ENCODE assay signal across 9 cellular contexts in genomic region chr10:6136215-6137201, GRCh38. TPM values are rescaled to one million over a fixed set of nuclear protein-coding genes. Genes with fewer than 3 reads are reported as not detected.
DNase-seq lines count a peak whose midpoint lies in the region; ATAC-seq and TF ChIP-seq lines count a peak whose summit lies in the region.
"Had no signal": no experiment of that assay in that cellular context is flagged by ENCODE, and none has a peak within 500 bp of the region (broad histone marks: within the 10 kb centered on the region; RNA-seq: fewer than 3 reads in every experiment).

No MANE protein-coding gene starts in this region.

- no peak for TF ChIP-seq CTCF in sigmoid colon (IDR thresholded peaks at IDR 0.05)

- H3K27me3 ChIP-seq in sigmoid colon, result peaks cover 0 to 47% (median 0%) of the 10 kb centered on the region in 3 donors

- no peak for TF ChIP-seq POLR2A in sigmoid colon (IDR thresholded peaks at IDR 0.05)

- no peaks in the 10 kb centered on the region for H3K36me3 Mint-ChIP-seq in activated T-helper 2 cell treated with anti-CD3 and anti-CD28 coated beads, Interferon-gamma antibody, Interleukin-2, Interleukin-4, amounts not matched to agents 10 μg/mL and 5 μg/mL and 100 μg/mL, durations not matched to agents 14 hours and 24 hours and 36 hours (ENCODE audit: low read depth)

- H3K27ac ChIP-seq in sigmoid colon, result no peak overlapping the region
- H3K27ac ChIP-seq: BLaER1 treated with 17β-estradiol and CSF1 and Interleukin-3, amounts not matched to agents 10 nM and 100 nM had no signal

- ATAC-seq in HG03196 (IDR thresholded peaks at IDR 0.05; ENCODE audit: unreplicated experiment), result peak; percentile 44

- no peak for TF ChIP-seq EP300 in sigmoid colon (IDR thresholded peaks at IDR 0.05)

- H3K27ac Mint-ChIP-seq in activated T-helper 2 cell treated with anti-CD3 and anti-CD28 coated beads, Interferon-gamma antibody, Interleukin-2, Interleukin-4, amounts not matched to agents 10 μg/mL and 5 μg/mL and 100 μg/mL, durations not matched to agents 14 hours and 24 hours and 36 hours, result peak overlapping the region; percentile 84

- intact Hi-C loops in activated T-helper 2 cell treated with anti-CD3 and anti-CD28 coated beads, Interferon-gamma antibody, Interleukin-2, Interleukin-4, amounts not matched to agents 10 μg/mL and 5 μg/mL and 100 μg/mL, durations not matched to agents 14 hours and 24 hours and 36 hours (cut with micrococcal nuclease), result loop anchor here (10.0 kb wide), 1 partner anchor 368 kb away; no protein-coding TSS in a partner anchor
- intact Hi-C loops in sigmoid colon (cut with DNase I), result no loop called here

- H3K27me3 Mint-ChIP-seq in activated T-helper 2 cell treated with anti-CD3 and anti-CD28 coated beads, Interferon-gamma antibody, Interleukin-2, Interleukin-4, amounts not matched to agents 10 μg/mL and 5 μg/mL and 100 μg/mL, durations not matched to agents 14 hours and 24 hours and 36 hours (ENCODE audit: low read depth), result peaks cover 11% of the 10 kb centered on the region

- 64 to 67% methylated on average over 20 of the region's 20 CpGs for WGBS in sigmoid colon, 2 donors

- DNase-seq in activated CD8-positive, alpha-beta memory T cell treated with anti-CD3 and anti-CD28 coated beads for 24 hours, result peak; percentile 84
- DNase-seq in activated CD8-positive, alpha-beta memory T cell treated with anti-CD3 and anti-CD28 coated beads, Interleukin-2, amount 50 U/mL, for 4 hours, result no peak
- peak; percentile 32 for DNase-seq in activated T-helper 2 cell treated with anti-CD3 and anti-CD28 coated beads, Interferon-gamma antibody, Interleukin-2, Interleukin-4, amounts not matched to agents 10 μg/mL and 5 μg/mL and 100 μg/mL, durations not matched to agents 14 hours and 24 hours and 36 hours (ENCODE audit: low spot score)
- peak; percentile 48 for DNase-seq in sigmoid colon
- no peak for DNase-seq in NCI-H2107 treated with DMSO at 0.1 percent for 48 hours (lab: John Stamatoyannopoulos, UW; ENCODE audit: unreplicated experiment)
- no peak for DNase-seq in occipital lobe (lab: John Stamatoyannopoulos, UW)
- no peak for DNase-seq in HuH-7 (ENCODE audit: low spot score)

- no peaks in the 10 kb centered on the region for H3K9me3 Mint-ChIP-seq in activated T-helper 2 cell treated with anti-CD3 and anti-CD28 coated beads, Interferon-gamma antibody, Interleukin-2, Interleukin-4, amounts not matched to agents 10 μg/mL and 5 μg/mL and 100 μg/mL, durations not matched to agents 14 hours and 24 hours and 36 hours

- H3K4me1 ChIP-seq in sigmoid colon, result no peaks in the 10 kb centered on the region

- H3K9me3 ChIP-seq in sigmoid colon, result no peaks in the 10 kb centered on the region
- H3K9me3 ChIP-seq: BLaER1 treated with 17β-estradiol and CSF1 and Interleukin-3, amounts not matched to agents 10 nM and 100 nM had no signal

- peak overlapping the region; percentile 38 for H3K4me3 Mint-ChIP-seq in activated T-helper 2 cell treated with anti-CD3 and anti-CD28 coated beads, Interferon-gamma antibody, Interleukin-2, Interleukin-4, amounts not matched to agents 10 μg/mL and 5 μg/mL and 100 μg/mL, durations not matched to agents 14 hours and 24 hours and 36 hours (ENCODE audit: low read depth)

- no peak overlapping the region for H3K4me3 ChIP-seq in sigmoid colon
- H3K4me3 ChIP-seq: BLaER1 treated with 17β-estradiol and CSF1 and Interleukin-3, amounts not matched to agents 10 nM and 100 nM had no signal

- H3K4me1 Mint-ChIP-seq in activated T-helper 2 cell treated with anti-CD3 and anti-CD28 coated beads, Interferon-gamma antibody, Interleukin-2, Interleukin-4, amounts not matched to agents 10 μg/mL and 5 μg/mL and 100 μg/mL, durations not matched to agents 14 hours and 24 hours and 36 hours (ENCODE audit: low read depth), result peaks cover 55% of the 10 kb centered on the region

- H3K36me3 ChIP-seq in sigmoid colon, result no peaks in the 10 kb centered on the region
- H3K36me3 ChIP-seq: BLaER1 treated with 17β-estradiol and CSF1 and Interleukin-3, amounts not matched to agents 10 nM and 100 nM had no signal

RNA-seq across cellular contexts. Expression of gene RBM17, which starts 47.7 kb away (rescaled TPM):
- 257 and 266 TPM in 2 replicates for total RNA-seq in activated T-helper 2 cell treated with anti-CD3 and anti-CD28 coated beads, Interferon-gamma antibody, Interleukin-2, Interleukin-4, amounts not matched to agents 10 μg/mL and 5 μg/mL and 100 μg/mL, durations not matched to agents 14 hours and 24 hours and 36 hours
- 10 to 100 TPM; 50.8 to 63.1 (median 54.8) TPM for total RNA-seq in sigmoid colon
- polyA plus RNA-seq in sigmoid colon, result 10 to 100 TPM; 32.8 to 74.2 (median 40.2) TPM
- total RNA-seq in occipital lobe, result 38.2 TPM

Comparison
In these comparisons a context has a peak if more than half of its experiments do, and no peak if none do; other contexts are left out.
1. DNase-seq: peak in activated CD8-positive, alpha-beta memory T cell treated with anti-CD3 and anti-CD28 coated beads for 24 hours (single experiment), activated T-helper 2 cell treated with anti-CD3 and anti-CD28 coated beads, Interferon-gamma antibody, Interleukin-2, Interleukin-4, amounts not matched to agents 10 μg/mL and 5 μg/mL and 100 μg/mL, durations not matched to agents 14 hours and 24 hours and 36 hours (single experiment) and sigmoid colon (single experiment); none in activated CD8-positive, alpha-beta memory T cell treated with anti-CD3 and anti-CD28 coated beads, Interleukin-2, amount 50 U/mL, for 4 hours (single experiment), NCI-H2107 treated with DMSO at 0.1 percent for 48 hours (single experiment), occipital lobe (single experiment) and HuH-7 (single experiment).